7 cellular contexts compared by ENCODE assay signal in genomic region chr15:60993948-60994347, GRCh38.
"Had no signal": no experiment of that assay in that cellular context is flagged by ENCODE, and none has a peak within 500 bp of the region (broad histone marks: within the 10 kb centered on the region; RNA-seq: fewer than 3 reads in every experiment).

No MANE protein-coding gene starts in this region.

- ATAC-seq: HepG2, K562 had no signal

- DNase-seq: IMR-90, KBM-7, KG1 had no signal

- H3K27ac ChIP-seq: HL-60, KMS-11 had no signal

- H3K4me2 ChIP-seq: KMS-11 had no signal

- H3K4me3 ChIP-seq: K562 had no signal
